Comparison of ENCODE assay signal across 11 cellular contexts in genomic region chr9:104923740-104924139, GRCh38. TPM values are rescaled to one million over a fixed set of nuclear protein-coding genes. Genes with fewer than 3 reads are reported as not detected.
DNase-seq lines count a peak whose midpoint lies in the region; ATAC-seq, FAIRE-seq and TF ChIP-seq lines count a peak whose summit lies in the region.
"Had no signal": no experiment of that assay in that cellular context is flagged by ENCODE, and none has a peak within 500 bp of the region (broad histone marks: within the 10 kb centered on the region; RNA-seq: fewer than 3 reads in every experiment).

No MANE protein-coding gene starts in this region.

- no peak for FAIRE-seq in keratinocyte (lab: Jason Lieb, UNC)

- no peaks in the 10 kb centered on the region for H3K36me3 Mint-ChIP-seq in HFFc6 (ENCODE audit: low read depth)

- no peak overlapping the region for H3K4me3 ChIP-seq in keratinocyte (ENCODE audit: control insufficient read depth in 2 of 3, extremely low read depth in 1 of 3, insufficient read depth in 2 of 3, low read depth in 1 of 3, low read length in 3 of 3)
- no peak overlapping the region for H3K4me3 ChIP-seq in mucosa of descending colon

- DNase-seq in keratinocyte (ENCODE audit: low read depth, low spot score) (no peak), mucosa of descending colon (no peak), HFFc6 (no peak), NCI-H524 (lab: John Stamatoyannopoulos, UW) (no peak)
- DNase-seq in activated naive CD4-positive, alpha-beta T cell (lab: John Stamatoyannopoulos, UW), result no peak
- DNase-seq: Calu3; central memory CD4-positive, alpha-beta T cell; NCI-H1048 had no signal

- dilution Hi-C loops in keratinocyte (cut with MboI; ENCODE audit: extremely low pct_ligation_motif_present, low sequenced_read_pairs), result loop anchor here (5.0 kb wide), 1 partner anchor 61 kb away; no protein-coding TSS in a partner anchor

- H3K79me2 ChIP-seq in keratinocyte (ENCODE audit: control insufficient read depth, insufficient read depth, low read length), result peaks cover 84% of the 10 kb centered on the region

- H3K36me3 ChIP-seq in keratinocyte (ENCODE audit: control insufficient read depth in 2 of 2, extremely low read depth in 1 of 2, insufficient read depth in 2 of 2, low read length in 2 of 2) (peaks cover 0 to 4% of the 10 kb centered on the region in 2 experiments), mucosa of descending colon (ENCODE audit: low read depth) (no peaks in the 10 kb centered on the region)

- intact Hi-C loops in mucosa of descending colon (cut with DNase I, micrococcal nuclease), result loop anchor here (10.0 kb wide), 2 partner anchors 59 to 491 kb away; no protein-coding TSS in a partner anchor

- H3K4me1 ChIP-seq in keratinocyte (ENCODE audit: control insufficient read depth, extremely low read depth, insufficient read depth, low read length) (peaks cover 36% of the 10 kb centered on the region), mucosa of descending colon (ENCODE audit: low read depth) (peaks cover 10% of the 10 kb centered on the region)

- H3K4me3 Mint-ChIP-seq in HFFc6, result no peak overlapping the region

- no peaks in the 10 kb centered on the region for H4K20me1 ChIP-seq in keratinocyte (ENCODE audit: control insufficient read depth, extremely low read depth, insufficient read depth, low read length)

- H3K9me3 Mint-ChIP-seq in HFFc6, result no peaks in the 10 kb centered on the region

- H3K27ac ChIP-seq in keratinocyte (ENCODE audit: control insufficient read depth, insufficient read depth, low read length), result no peak overlapping the region

- H3K9me3 ChIP-seq in keratinocyte (ENCODE audit: control insufficient read depth, low read depth, low read length) (no peaks in the 10 kb centered on the region), mucosa of descending colon (no peaks in the 10 kb centered on the region)

- H3K9ac ChIP-seq in keratinocyte (ENCODE audit: control insufficient read depth, extremely low read depth, insufficient read depth, low read length), result peak overlapping the region; percentile 25

- H3K4me2 ChIP-seq in keratinocyte (ENCODE audit: control insufficient read depth, extremely low read depth, insufficient read depth, low read depth, low read length), result no peak overlapping the region

- ATAC-seq in GM18502 (IDR thresholded peaks at IDR 0.05; ENCODE audit: poor library complexity, unreplicated experiment), result peak; percentile 64
- ATAC-seq in GM21529 (IDR thresholded peaks at IDR 0.05; ENCODE audit: unreplicated experiment), result peak; percentile 52
- peak; percentile 43 for ATAC-seq in HG03460 (IDR thresholded peaks at IDR 0.05; ENCODE audit: unreplicated experiment)
- no peak for ATAC-seq in mucosa of descending colon

- no peak overlapping the region for H3K27ac Mint-ChIP-seq in HFFc6

- no peaks in the 10 kb centered on the region for H3K27me3 ChIP-seq in keratinocyte (ENCODE audit: control insufficient read depth, extremely low read depth, insufficient read depth, low read length)

- no peak for TF ChIP-seq CTCF in keratinocyte (optimal IDR thresholded peaks at IDR 0.05 in 1 of 3, IDR thresholded peaks at IDR 0.05 in 1 of 3, conservative IDR thresholded peaks at IDR 0.05 in 1 of 3; ENCODE audit: extremely low read depth in 1 of 3, insufficient read depth in 2 of 3, low read length in 3 of 3)
- TF ChIP-seq CTCF in mucosa of descending colon (IDR thresholded peaks at IDR 0.05), result no peak
- TF ChIP-seq CTCF in HFFc6 (IDR thresholded peaks at IDR 0.05), result no peak

- H3K27me3 Mint-ChIP-seq in HFFc6 (ENCODE audit: insufficient read depth), result no peaks in the 10 kb centered on the region; the same call in none of the 2 replicates

- H2AFZ ChIP-seq in keratinocyte (ENCODE audit: control insufficient read depth, low read length), result no peak overlapping the region

- peaks cover 51% of the 10 kb centered on the region for H3K4me1 Mint-ChIP-seq in HFFc6 (ENCODE audit: low read depth)

- no peaks in the 10 kb centered on the region for H3K9me1 ChIP-seq in keratinocyte (ENCODE audit: control insufficient read depth, extremely low read depth, insufficient read depth, low read length)

RNA-seq across cellular contexts. Expression of gene ABCA1, which starts 4.2 kb away (rescaled TPM):
- polyA plus RNA-seq in keratinocyte, result 20.8 to 35.9 TPM (median 23.0 TPM) in 3 replicates
- polyA plus RNA-seq in keratinocyte (2011; ENCODE audit: low read depth), result 2.5 TPM
- 4.2 and 6.8 TPM in 2 replicates for polyA plus RNA-seq in keratinocyte (2011; cell fraction: cytosol; rRNA removed)
- polyA plus RNA-seq in keratinocyte (2011; cell fraction: nucleus; rRNA removed), result 45.6 and 53.6 TPM in 2 replicates
- 4.2 and 27.7 TPM in 2 replicates for polyA plus RNA-seq in keratinocyte (2012; ENCODE audit: low replicate concordance)
- polyA minus RNA-seq in keratinocyte, result 262 to 318 TPM (median 305 TPM) in 3 replicates
- polyA minus RNA-seq in keratinocyte (2011; cell fraction: cytosol; rRNA and poly(A)+ RNA removed), result 47.2 TPM
- 243 and 353 TPM in 2 replicates for polyA minus RNA-seq in keratinocyte (2011; cell fraction: nucleus; rRNA and poly(A)+ RNA removed)
- total RNA-seq in mucosa of descending colon, result 100 to 1,000 TPM in 1 of 3 donors, 10 to 100 TPM in 2; 26.6 to 111 (median 36.8) TPM
- 10 to 100 TPM in 2 of 6 experiments, 1 to 10 TPM in 4; 9.1 to 16.5 (median 9.4) TPM for total RNA-seq in HFFc6 (2021; fragmentation: NEBNext Ultra II Directional; extraction: Animal tissue kit (Norgen Biotek cat#: 25700))
